ENCODE assay signal across 1 cellular context in the genomic region with DNA sequence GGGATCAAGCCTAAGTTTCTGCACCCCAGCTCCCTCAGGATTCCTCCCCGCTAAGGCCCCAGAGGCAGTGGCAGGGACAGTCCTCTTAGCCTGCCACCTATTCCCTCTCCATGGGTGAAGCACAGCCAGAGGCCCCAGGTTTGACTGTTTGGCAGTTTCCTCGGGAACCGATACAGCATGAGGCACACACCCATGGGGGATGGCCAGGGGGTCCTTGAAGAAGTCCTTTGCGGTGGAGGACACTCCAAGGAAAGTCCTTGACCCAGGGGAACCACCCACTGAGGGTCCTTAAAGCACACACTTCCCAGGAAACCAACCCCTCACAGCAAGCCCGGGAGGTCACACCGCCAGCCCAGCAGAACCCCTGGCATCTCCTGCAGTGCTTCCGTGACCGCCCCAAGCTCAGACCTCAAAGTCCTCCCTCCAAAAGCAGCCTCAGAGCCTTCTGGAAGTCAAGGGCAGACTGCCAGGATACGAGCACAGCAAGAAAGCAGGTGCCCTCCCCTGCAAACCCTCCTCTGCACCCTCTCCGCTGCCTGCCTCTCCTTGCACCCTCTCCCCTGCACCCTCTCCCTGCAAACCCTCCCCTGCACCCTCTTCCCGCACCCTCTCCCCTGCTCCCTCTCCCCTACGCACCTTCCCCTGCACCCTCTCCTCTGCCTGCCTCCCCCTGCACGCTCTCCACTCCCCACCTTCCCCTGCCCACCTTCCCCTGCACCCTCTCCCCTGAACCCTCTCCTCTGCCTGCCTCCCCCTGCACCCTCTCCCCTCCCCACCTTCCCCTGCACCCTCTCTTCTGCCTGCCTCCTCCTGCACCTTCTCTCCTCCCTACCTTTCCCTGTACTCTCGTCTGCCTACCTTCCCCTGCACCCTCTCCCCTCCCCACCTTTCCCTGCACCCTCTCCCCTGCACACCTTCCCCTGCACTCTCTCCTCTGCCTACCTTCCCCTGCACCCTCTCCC.
A peak's percentile ranks its signal among the peaks of the same experiment; 100 is the strongest.
TF ChIP-seq lines count a peak whose summit lies in the region.

No MANE protein-coding gene starts in this region.

TF ChIP-seq in HEK293, 187 proteins besides CTCF, POLR2A, EP300 and RAD21 (continued from another document):
- TF ChIP-seq, protein P1, sequence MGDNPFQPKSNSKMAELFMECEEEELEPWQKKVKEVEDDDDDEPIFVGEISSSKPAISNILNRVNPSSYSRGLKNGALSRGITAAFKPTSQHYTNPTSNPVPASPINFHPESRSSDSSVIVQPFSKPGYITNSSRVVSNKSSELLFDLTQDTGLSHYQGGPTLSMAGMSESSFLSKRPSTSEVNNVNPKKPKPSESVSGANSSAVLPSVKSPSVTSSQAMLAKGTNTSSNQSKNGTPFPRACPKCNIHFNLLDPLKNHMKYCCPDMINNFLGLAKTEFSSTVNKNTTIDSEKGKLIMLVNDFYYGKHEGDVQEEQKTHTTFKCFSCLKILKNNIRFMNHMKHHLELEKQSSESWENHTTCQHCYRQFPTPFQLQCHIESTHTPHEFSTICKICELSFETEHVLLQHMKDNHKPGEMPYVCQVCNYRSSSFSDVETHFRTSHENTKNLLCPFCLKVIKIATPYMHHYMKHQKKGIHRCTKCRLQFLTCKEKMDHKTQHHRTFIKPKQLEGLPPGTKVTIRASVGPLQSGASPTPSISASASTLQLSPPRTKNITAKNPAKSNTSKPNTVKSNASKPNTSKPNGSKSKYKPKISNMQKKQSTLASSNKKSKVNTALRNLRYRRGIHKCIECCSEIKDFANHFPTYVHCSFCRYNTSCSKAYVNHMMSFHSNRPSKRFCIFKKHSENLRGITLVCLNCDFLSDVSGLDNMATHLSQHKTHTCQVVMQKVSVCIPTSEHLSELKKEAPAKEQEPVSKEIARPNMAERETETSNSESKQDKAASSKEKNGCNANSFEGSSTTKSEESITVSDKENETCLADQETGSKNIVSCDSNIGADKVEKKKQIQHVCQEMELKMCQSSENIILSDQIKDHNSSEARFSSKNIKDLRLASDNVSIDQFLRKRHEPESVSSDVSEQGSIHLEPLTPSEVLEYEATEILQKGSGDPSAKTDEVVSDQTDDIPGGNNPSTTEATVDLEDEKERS (tag by site-specific recombination; IDR thresholded peaks at IDR 0.05), result no peak
- TF ChIP-seq ZIC2 (tag by site-specific recombination; IDR thresholded peaks at IDR 0.05) (peak; percentile 88), SP2 (tag by site-specific recombination; IDR thresholded peaks at IDR 0.05) (0 out of 2 replicates have a peak, but pooled peaks have one; percentile 13), PRDM1 (tag by site-specific recombination; IDR thresholded peaks at IDR 0.05) (peak; percentile 44; the same call in 1 of the 2 replicates), ZNF2 (tag by site-specific recombination; IDR thresholded peaks at IDR 0.05) (no peak), ZNF529 (tag by site-specific recombination; IDR thresholded peaks at IDR 0.05; ENCODE audit: insufficient replicate concordance) (no peak), ZNF324 (tag by site-specific recombination; IDR thresholded peaks at IDR 0.05) (no peak), ZNF391 (tag by site-specific recombination; IDR thresholded peaks at IDR 0.05; ENCODE audit: borderline replicate concordance, low read depth) (no peak), ZNF600 (tag by site-specific recombination; IDR thresholded peaks at IDR 0.05) (peak; percentile 76; the same call in 1 of the 2 replicates), ZNF223 (tag by site-specific recombination; IDR thresholded peaks at IDR 0.05) (peak; percentile 87), ZNF175 (tag by site-specific recombination; IDR thresholded peaks at IDR 0.05) (no peak), GLIS1 (tag by site-specific recombination; IDR thresholded peaks at IDR 0.05) (peak; percentile 95), ZNF266 (tag by site-specific recombination; IDR thresholded peaks at IDR 0.05; ENCODE audit: low read depth) (no peak), SP3 (tag by site-specific recombination; IDR thresholded peaks at IDR 0.05) (no peak), KLF7 (tag by site-specific recombination; IDR thresholded peaks at IDR 0.05; ENCODE audit: borderline replicate concordance) (no peak), ZNF624 (tag by site-specific recombination; IDR thresholded peaks at IDR 0.05) (no peak), ZNF184 (tag by site-specific recombination; IDR thresholded peaks at IDR 0.05) (no peak), ZNF530 (tag by site-specific recombination; IDR thresholded peaks at IDR 0.05; ENCODE audit: low read depth) (no peak), ZNF670 (tag by site-specific recombination; IDR thresholded peaks at IDR 0.05; ENCODE audit: low read depth) (no peak), ZNF596 (tag by site-specific recombination; IDR thresholded peaks at IDR 0.05) (no peak), EGR2 (tag by site-specific recombination; IDR thresholded peaks at IDR 0.05; ENCODE audit: low read depth) (no peak), GLIS2 (tag by site-specific recombination; IDR thresholded peaks at IDR 0.05) (peak; percentile 72), ZNF202 (tag by site-specific recombination; IDR thresholded peaks at IDR 0.05; ENCODE audit: borderline replicate concordance) (no peak)
- TF ChIP-seq, protein P2, sequence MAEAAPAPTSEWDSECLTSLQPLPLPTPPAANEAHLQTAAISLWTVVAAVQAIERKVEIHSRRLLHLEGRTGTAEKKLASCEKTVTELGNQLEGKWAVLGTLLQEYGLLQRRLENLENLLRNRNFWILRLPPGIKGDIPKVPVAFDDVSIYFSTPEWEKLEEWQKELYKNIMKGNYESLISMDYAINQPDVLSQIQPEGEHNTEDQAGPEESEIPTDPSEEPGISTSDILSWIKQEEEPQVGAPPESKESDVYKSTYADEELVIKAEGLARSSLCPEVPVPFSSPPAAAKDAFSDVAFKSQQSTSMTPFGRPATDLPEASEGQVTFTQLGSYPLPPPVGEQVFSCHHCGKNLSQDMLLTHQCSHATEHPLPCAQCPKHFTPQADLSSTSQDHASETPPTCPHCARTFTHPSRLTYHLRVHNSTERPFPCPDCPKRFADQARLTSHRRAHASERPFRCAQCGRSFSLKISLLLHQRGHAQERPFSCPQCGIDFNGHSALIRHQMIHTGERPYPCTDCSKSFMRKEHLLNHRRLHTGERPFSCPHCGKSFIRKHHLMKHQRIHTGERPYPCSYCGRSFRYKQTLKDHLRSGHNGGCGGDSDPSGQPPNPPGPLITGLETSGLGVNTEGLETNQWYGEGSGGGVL (tag by site-specific recombination; IDR thresholded peaks at IDR 0.05), result peak; percentile 64
- TF ChIP-seq, protein P3, sequence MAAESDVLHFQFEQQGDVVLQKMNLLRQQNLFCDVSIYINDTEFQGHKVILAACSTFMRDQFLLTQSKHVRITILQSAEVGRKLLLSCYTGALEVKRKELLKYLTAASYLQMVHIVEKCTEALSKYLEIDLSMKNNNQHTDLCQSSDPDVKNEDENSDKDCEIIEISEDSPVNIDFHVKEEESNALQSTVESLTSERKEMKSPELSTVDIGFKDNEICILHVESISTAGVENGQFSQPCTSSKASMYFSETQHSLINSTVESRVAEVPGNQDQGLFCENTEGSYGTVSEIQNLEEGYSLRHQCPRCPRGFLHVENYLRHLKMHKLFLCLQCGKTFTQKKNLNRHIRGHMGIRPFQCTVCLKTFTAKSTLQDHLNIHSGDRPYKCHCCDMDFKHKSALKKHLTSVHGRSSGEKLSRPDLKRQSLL (tag by site-specific recombination; IDR thresholded peaks at IDR 0.05), result no peak
- TF ChIP-seq, protein P4, sequence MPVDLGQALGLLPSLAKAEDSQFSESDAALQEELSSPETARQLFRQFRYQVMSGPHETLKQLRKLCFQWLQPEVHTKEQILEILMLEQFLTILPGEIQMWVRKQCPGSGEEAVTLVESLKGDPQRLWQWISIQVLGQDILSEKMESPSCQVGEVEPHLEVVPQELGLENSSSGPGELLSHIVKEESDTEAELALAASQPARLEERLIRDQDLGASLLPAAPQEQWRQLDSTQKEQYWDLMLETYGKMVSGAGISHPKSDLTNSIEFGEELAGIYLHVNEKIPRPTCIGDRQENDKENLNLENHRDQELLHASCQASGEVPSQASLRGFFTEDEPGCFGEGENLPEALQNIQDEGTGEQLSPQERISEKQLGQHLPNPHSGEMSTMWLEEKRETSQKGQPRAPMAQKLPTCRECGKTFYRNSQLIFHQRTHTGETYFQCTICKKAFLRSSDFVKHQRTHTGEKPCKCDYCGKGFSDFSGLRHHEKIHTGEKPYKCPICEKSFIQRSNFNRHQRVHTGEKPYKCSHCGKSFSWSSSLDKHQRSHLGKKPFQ (tag by site-specific recombination; IDR thresholded peaks at IDR 0.05), result no peak
- TF ChIP-seq, protein P5, sequence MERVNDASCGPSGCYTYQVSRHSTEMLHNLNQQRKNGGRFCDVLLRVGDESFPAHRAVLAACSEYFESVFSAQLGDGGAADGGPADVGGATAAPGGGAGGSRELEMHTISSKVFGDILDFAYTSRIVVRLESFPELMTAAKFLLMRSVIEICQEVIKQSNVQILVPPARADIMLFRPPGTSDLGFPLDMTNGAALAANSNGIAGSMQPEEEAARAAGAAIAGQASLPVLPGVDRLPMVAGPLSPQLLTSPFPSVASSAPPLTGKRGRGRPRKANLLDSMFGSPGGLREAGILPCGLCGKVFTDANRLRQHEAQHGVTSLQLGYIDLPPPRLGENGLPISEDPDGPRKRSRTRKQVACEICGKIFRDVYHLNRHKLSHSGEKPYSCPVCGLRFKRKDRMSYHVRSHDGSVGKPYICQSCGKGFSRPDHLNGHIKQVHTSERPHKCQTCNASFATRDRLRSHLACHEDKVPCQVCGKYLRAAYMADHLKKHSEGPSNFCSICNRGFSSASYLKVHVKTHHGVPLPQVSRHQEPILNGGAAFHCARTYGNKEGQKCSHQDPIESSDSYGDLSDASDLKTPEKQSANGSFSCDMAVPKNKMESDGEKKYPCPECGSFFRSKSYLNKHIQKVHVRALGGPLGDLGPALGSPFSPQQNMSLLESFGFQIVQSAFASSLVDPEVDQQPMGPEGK (tag by site-specific recombination; IDR thresholded peaks at IDR 0.05), result no peak
- TF ChIP-seq, protein P6, sequence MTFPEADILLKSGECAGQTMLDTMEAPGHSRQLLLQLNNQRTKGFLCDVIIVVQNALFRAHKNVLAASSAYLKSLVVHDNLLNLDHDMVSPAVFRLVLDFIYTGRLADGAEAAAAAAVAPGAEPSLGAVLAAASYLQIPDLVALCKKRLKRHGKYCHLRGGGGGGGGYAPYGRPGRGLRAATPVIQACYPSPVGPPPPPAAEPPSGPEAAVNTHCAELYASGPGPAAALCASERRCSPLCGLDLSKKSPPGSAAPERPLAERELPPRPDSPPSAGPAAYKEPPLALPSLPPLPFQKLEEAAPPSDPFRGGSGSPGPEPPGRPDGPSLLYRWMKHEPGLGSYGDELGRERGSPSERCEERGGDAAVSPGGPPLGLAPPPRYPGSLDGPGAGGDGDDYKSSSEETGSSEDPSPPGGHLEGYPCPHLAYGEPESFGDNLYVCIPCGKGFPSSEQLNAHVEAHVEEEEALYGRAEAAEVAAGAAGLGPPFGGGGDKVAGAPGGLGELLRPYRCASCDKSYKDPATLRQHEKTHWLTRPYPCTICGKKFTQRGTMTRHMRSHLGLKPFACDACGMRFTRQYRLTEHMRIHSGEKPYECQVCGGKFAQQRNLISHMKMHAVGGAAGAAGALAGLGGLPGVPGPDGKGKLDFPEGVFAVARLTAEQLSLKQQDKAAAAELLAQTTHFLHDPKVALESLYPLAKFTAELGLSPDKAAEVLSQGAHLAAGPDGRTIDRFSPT (tag by site-specific recombination; IDR thresholded peaks at IDR 0.05), result peak; percentile 48; the same call in 1 of the 2 replicates
- TF ChIP-seq, protein P7, sequence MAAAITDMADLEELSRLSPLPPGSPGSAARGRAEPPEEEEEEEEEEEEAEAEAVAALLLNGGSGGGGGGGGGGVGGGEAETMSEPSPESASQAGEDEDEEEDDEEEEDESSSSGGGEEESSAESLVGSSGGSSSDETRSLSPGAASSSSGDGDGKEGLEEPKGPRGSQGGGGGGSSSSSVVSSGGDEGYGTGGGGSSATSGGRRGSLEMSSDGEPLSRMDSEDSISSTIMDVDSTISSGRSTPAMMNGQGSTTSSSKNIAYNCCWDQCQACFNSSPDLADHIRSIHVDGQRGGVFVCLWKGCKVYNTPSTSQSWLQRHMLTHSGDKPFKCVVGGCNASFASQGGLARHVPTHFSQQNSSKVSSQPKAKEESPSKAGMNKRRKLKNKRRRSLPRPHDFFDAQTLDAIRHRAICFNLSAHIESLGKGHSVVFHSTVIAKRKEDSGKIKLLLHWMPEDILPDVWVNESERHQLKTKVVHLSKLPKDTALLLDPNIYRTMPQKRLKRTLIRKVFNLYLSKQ (tag by site-specific recombination; IDR thresholded peaks at IDR 0.05; ENCODE audit: borderline replicate concordance), result no peak
- TF ChIP-seq, protein P8, sequence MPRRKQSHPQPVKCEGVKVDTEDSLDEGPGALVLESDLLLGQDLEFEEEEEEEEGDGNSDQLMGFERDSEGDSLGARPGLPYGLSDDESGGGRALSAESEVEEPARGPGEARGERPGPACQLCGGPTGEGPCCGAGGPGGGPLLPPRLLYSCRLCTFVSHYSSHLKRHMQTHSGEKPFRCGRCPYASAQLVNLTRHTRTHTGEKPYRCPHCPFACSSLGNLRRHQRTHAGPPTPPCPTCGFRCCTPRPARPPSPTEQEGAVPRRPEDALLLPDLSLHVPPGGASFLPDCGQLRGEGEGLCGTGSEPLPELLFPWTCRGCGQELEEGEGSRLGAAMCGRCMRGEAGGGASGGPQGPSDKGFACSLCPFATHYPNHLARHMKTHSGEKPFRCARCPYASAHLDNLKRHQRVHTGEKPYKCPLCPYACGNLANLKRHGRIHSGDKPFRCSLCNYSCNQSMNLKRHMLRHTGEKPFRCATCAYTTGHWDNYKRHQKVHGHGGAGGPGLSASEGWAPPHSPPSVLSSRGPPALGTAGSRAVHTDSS (tag by site-specific recombination; IDR thresholded peaks at IDR 0.05), result no peak
